Comparison of ENCODE assay signal across 12 cellular contexts in genomic region chr13:39565036-39565949, GRCh38. TPM values are rescaled to one million over a fixed set of nuclear protein-coding genes. Genes with fewer than 3 reads are reported as not detected.
DNase-seq lines count a peak whose midpoint lies in the region; ATAC-seq and TF ChIP-seq lines count a peak whose summit lies in the region.
"Had no signal": no experiment of that assay in that cellular context is flagged by ENCODE, and none has a peak within 500 bp of the region (broad histone marks: within the 10 kb centered on the region; RNA-seq: fewer than 3 reads in every experiment).

No MANE protein-coding gene starts in this region.

- ATAC-seq in left lung: peak; percentile 84
- ATAC-seq in HG03378 (IDR thresholded peaks at IDR 0.05; ENCODE audit: unreplicated experiment): no peak
- ATAC-seq in HG03097 (IDR thresholded peaks at IDR 0.05; ENCODE audit: low FRiP score, unreplicated experiment): no peak
- ATAC-seq in GM18868 (IDR thresholded peaks at IDR 0.05; ENCODE audit: unreplicated experiment): no peak

- H3K27ac Mint-ChIP-seq in T-helper 2 cell treated with Interferon-gamma antibody and Interleukin-4, amounts not matched to agents 5 μg/mL and 100 μg/mL, for 36 hours: no peak overlapping the region
- H3K27ac Mint-ChIP-seq: CD4-positive, alpha-beta T cell had no signal

- no peaks in the 10 kb centered on the region for H3K4me1 Mint-ChIP-seq in T-helper 2 cell treated with Interferon-gamma antibody and Interleukin-4, amounts not matched to agents 5 μg/mL and 100 μg/mL, for 36 hours (ENCODE audit: low read depth)

- no peak overlapping the region for H3K4me3 Mint-ChIP-seq in T-helper 2 cell treated with Interferon-gamma antibody and Interleukin-4, amounts not matched to agents 5 μg/mL and 100 μg/mL, for 36 hours
- H3K4me3 Mint-ChIP-seq: CD4-positive, alpha-beta T cell had no signal

- POLR2A ChIA-PET in AG04449 (lab: Yijun Ruan, JAX): interaction anchor here (0.6 kb wide), 1 partner anchor 432 kb away, joined by 4 read pairs; no protein-coding TSS in a partner anchor

- TF ChIP-seq CTCF in AG04449 (IDR thresholded peaks at IDR 0.05; ENCODE audit: insufficient read depth, low read length, missing control alignments): no peak
- no peak for TF ChIP-seq CTCF in choroid plexus epithelial cell (conservative IDR thresholded peaks at IDR 0.05; ENCODE audit: low read depth, low read length)
- no peak for TF ChIP-seq CTCF in left lung (IDR thresholded peaks at IDR 0.05)

- peak overlapping the region; percentile 21; the same call in 1 of the 2 replicates for H3K4me3 ChIP-seq in AG04449 (ENCODE audit: low read depth, low read length)
- H3K4me3 ChIP-seq in choroid plexus epithelial cell (ENCODE audit: low read depth, low read length): peak overlapping the region; percentile 8
- no peak overlapping the region for H3K4me3 ChIP-seq in left lung
- H3K4me3 ChIP-seq: colonic mucosa, spleen had no signal

- intact Hi-C loops in left lung (cut with DNase I): no loop called here

- H3K4me1 ChIP-seq in left lung: no peaks in the 10 kb centered on the region
- H3K4me1 ChIP-seq: colonic mucosa, spleen had no signal

- H3K9me3 ChIP-seq in left lung: no peaks in the 10 kb centered on the region
- H3K9me3 ChIP-seq: colonic mucosa, spleen had no signal

- H3K9me3 Mint-ChIP-seq in T-helper 2 cell treated with Interferon-gamma antibody and Interleukin-4, amounts not matched to agents 5 μg/mL and 100 μg/mL, for 36 hours: no peaks in the 10 kb centered on the region
- H3K9me3 Mint-ChIP-seq: CD4-positive, alpha-beta T cell had no signal

- H3K27ac ChIP-seq in left lung: peak overlapping the region in 1 of 2 donors; percentile 44
- H3K27ac ChIP-seq: colonic mucosa, WERI-Rb-1 had no signal

- no peaks in the 10 kb centered on the region for H3K27me3 ChIP-seq in left lung
- H3K27me3 ChIP-seq: colonic mucosa, spleen had no signal

- DNase-seq in AG04449 (ENCODE audit: low read depth, low spot score): peak; percentile 88
- DNase-seq in LHCN-M2 (ENCODE audit: low read depth): peak; percentile 92
- peak; percentile 96 for DNase-seq in choroid plexus epithelial cell (ENCODE audit: low read depth)
- DNase-seq in left lung: no peak
- DNase-seq in T-helper 2 cell treated with Interferon-gamma antibody and Interleukin-4, amounts not matched to agents 5 μg/mL and 100 μg/mL, for 36 hours (ENCODE audit: low spot score): no peak
- DNase-seq: CD4-positive, alpha-beta T cell; colonic mucosa; spleen; WERI-Rb-1 had no signal

- no peaks in the 10 kb centered on the region for H3K36me3 Mint-ChIP-seq in T-helper 2 cell treated with Interferon-gamma antibody and Interleukin-4, amounts not matched to agents 5 μg/mL and 100 μg/mL, for 36 hours (ENCODE audit: low read depth)

- H3K36me3 ChIP-seq in left lung: no peaks in the 10 kb centered on the region
- H3K36me3 ChIP-seq: colonic mucosa, spleen, WERI-Rb-1 had no signal

- CTCF ChIA-PET in AG04449 (lab: Yijun Ruan, JAX): interaction anchor here (0.6 to 1.3 kb wide), 4 partner anchors 8 to 150 kb away, joined by 3 to 5 read pairs (median 4); no protein-coding TSS in a partner anchor

- peaks cover 4% of the 10 kb centered on the region for H3K27me3 Mint-ChIP-seq in T-helper 2 cell treated with Interferon-gamma antibody and Interleukin-4, amounts not matched to agents 5 μg/mL and 100 μg/mL, for 36 hours (ENCODE audit: low read depth)

RNA-seq across cellular contexts. Expression of gene LHFPL6, which starts 37.7 kb away (rescaled TPM):
- total RNA-seq in LHCN-M2 (2014; rRNA removed) (30.0 and 37.2 TPM in 2 replicates), left lung (10 to 100 TPM; 50.5 to 53.8 TPM)
- 34.3 TPM for polyA plus RNA-seq in LHCN-M2 (2012)
- total RNA-seq: CD4-positive, alpha-beta T cell had no signal

Comparison
In these comparisons a context has a peak if more than half of its experiments do, and no peak if none do; other contexts are left out.
1. DNase-seq: peak in AG04449 (single experiment), LHCN-M2 (single experiment) and choroid plexus epithelial cell (single experiment); none in left lung (0 of 2) and T-helper 2 cell treated with Interferon-gamma antibody and Interleukin-4, amounts not matched to agents 5 μg/mL and 100 μg/mL, for 36 hours (single experiment).
2. H3K4me3 ChIP-seq: peak in AG04449 (single experiment) and choroid plexus epithelial cell (single experiment); none in left lung (0 of 2).